ENCODE assay signal across 8 cellular contexts in the genomic region with DNA sequence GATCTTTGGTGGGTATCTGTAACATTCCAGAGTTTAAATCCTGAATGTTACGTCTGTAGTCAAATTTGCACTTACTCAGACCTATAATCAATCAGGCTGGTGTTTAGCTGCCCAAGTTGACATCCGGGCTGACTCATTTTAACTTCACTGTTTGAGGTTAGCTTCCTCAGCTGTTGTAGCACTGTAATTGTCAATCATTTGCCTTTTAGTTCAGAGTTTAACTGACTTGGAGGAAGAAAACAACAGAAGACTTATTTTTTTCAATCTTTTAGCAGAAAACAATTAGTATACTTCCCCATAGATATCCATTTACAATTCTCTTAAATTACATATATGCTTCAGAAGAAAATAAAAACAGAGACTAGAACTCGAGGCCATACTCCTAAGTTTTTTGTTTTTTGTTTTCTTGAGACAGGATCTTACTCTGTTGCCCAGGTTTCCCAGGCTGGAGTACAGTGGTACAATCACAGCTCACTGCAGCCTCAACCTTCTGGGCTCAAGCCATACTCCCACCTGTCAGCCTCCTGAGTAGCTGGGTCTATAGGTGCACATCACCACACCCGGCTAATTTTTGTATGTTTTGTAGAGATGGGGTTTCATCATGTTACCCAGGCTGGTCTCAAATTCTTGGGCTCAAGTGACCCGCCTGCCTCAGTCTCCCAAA. TPM values are rescaled to one million over a fixed set of nuclear protein-coding genes. Genes with fewer than 3 reads are reported as not detected.
A peak's percentile ranks its signal among the peaks of the same experiment; 100 is the strongest.
DNase-seq lines count a peak whose midpoint lies in the region; ATAC-seq and TF ChIP-seq lines count a peak whose summit lies in the region.

No MANE protein-coding gene starts in this region.

- no peak overlapping the region for H3K4me3 Mint-ChIP-seq in T-helper 1 cell treated with Interleukin-12 subunit alpha and Interleukin-12 subunit beta and Interleukin-4 antibody, amounts not matched to agents 30 μg/mL and 1 μg/mL, for 36 hours

- no peaks in the 10 kb centered on the region for H3K9me3 Mint-ChIP-seq in T-helper 1 cell treated with Interleukin-12 subunit alpha and Interleukin-12 subunit beta and Interleukin-4 antibody, amounts not matched to agents 30 μg/mL and 1 μg/mL, for 36 hours

- DNase-seq in AG20443 (ENCODE audit: low spot score): peak; percentile 58
- DNase-seq in lung microvascular endothelial cell (ENCODE audit: low read depth in 2 of 2): peak; percentile 68 to 98
- DNase-seq in NCI-H2029 treated with DMSO at 0.1 percent for 48 hours (lab: John Stamatoyannopoulos, UW): no peak
- DNase-seq in testis: no peak
- DNase-seq in medulla oblongata (ENCODE audit: extremely low spot score): no peak

- H3K36me3 ChIP-seq in testis (ENCODE audit: low read depth, missing control alignments): no peaks in the 10 kb centered on the region

- no peaks in the 10 kb centered on the region for H3K9me3 ChIP-seq in testis

- H3K4me1 ChIP-seq in testis: no peaks in the 10 kb centered on the region

- H3K27me3 Mint-ChIP-seq in T-helper 1 cell treated with Interleukin-12 subunit alpha and Interleukin-12 subunit beta and Interleukin-4 antibody, amounts not matched to agents 30 μg/mL and 1 μg/mL, for 36 hours (ENCODE audit: low read depth): peaks cover 16% of the 10 kb centered on the region

- no peak for TF ChIP-seq CTCF in testis (IDR thresholded peaks at IDR 0.05)

- no peak overlapping the region for H3K4me3 ChIP-seq in testis

- 85 to 93% methylated on average over 5 of the region's 5 CpGs for WGBS in testis, 2 donors

- intact Hi-C loops in testis (cut with DNase I; ENCODE audit: low total_unique reads): no loop called here

- no peaks in the 10 kb centered on the region for H3K27me3 ChIP-seq in testis

- ATAC-seq in GM19023 (IDR thresholded peaks at IDR 0.05; ENCODE audit: unreplicated experiment) (peak; percentile 98), HG03064 (IDR thresholded peaks at IDR 0.05; ENCODE audit: low read depth, unreplicated experiment) (peak; percentile 99)

- peaks cover 24% of the 10 kb centered on the region for H3K4me1 Mint-ChIP-seq in T-helper 1 cell treated with Interleukin-12 subunit alpha and Interleukin-12 subunit beta and Interleukin-4 antibody, amounts not matched to agents 30 μg/mL and 1 μg/mL, for 36 hours (ENCODE audit: low read depth)

- no peaks in the 10 kb centered on the region for H3K36me3 Mint-ChIP-seq in T-helper 1 cell treated with Interleukin-12 subunit alpha and Interleukin-12 subunit beta and Interleukin-4 antibody, amounts not matched to agents 30 μg/mL and 1 μg/mL, for 36 hours (ENCODE audit: low read depth)

- TF ChIP-seq POLR2A in testis (IDR thresholded peaks at IDR 0.05): no peak

- H3K27ac ChIP-seq in testis: no peak overlapping the region

- peak overlapping the region; percentile 50 for H3K27ac Mint-ChIP-seq in T-helper 1 cell treated with Interleukin-12 subunit alpha and Interleukin-12 subunit beta and Interleukin-4 antibody, amounts not matched to agents 30 μg/mL and 1 μg/mL, for 36 hours

RNA-seq across cellular contexts. Expression of a gene that starts 38.5 kb away (rescaled TPM):
- 0.20 and 2.0 TPM in 2 replicates for total RNA-seq in lung microvascular endothelial cell
- 1 to 10 TPM; 5.8 to 9.7 TPM for total RNA-seq in testis
- polyA plus RNA-seq in testis (ENCODE audit: insufficient read depth, low read depth, low replicate concordance): 8.2 TPM

Comparison
In these comparisons a context has a peak if more than half of its experiments do, and no peak if none do; other contexts are left out.
1. DNase-seq: peak in AG20443 (single experiment) and lung microvascular endothelial cell (2 of 2); none in NCI-H2029 treated with DMSO at 0.1 percent for 48 hours (single experiment), testis (single experiment) and medulla oblongata (single experiment).